In the genomic region with DNA sequence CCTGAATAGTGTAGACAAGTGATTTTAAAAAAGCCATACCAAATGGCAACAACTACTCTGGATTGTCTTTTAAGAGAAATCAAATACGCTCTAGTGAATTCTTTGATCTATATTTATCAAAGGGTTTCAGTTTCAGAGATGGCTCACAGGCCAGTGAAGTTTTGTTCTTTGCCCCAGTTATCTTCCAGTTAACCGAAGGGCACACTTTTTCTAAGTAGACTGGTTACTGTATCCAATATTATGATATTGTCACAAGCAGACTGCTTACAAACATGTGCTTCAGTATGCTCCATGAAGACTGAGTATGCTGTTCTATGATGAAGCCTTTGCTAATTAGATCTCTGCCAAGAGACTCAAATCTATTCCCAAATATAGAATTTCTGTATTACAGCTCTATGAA, we compare ENCODE assay signal across 10 cellular contexts.
DNase-seq lines count a peak whose midpoint lies in the region; ATAC-seq and TF ChIP-seq lines count a peak whose summit lies in the region.
"Had no signal": no experiment of that assay in that cellular context is flagged by ENCODE, and none has a peak within 500 bp of the region (broad histone marks: within the 10 kb centered on the region; RNA-seq: fewer than 3 reads in every experiment).

No MANE protein-coding gene starts in this region.

- no peak overlapping the region for H3K4me3 Mint-ChIP-seq in activated naive CD4-positive, alpha-beta T cell treated with anti-CD3 and anti-CD28 coated beads, Interleukin-2, amount 10 ng/mL, durations not matched to agents 7 days and 5 days
- H3K4me3 Mint-ChIP-seq: activated CD4-positive, alpha-beta T cell treated with anti-CD3 and anti-CD28 coated beads, Interleukin-2, amount 10 ng/mL, durations not matched to agents 7 days and 5 days had no signal

- H3K27ac ChIP-seq in KMS-11 (peak overlapping the region; percentile 82), rectal smooth muscle tissue (ENCODE audit: low read depth, low read length) (peak overlapping the region; percentile 55), left lung (no peak overlapping the region)

- no peaks in the 10 kb centered on the region for H3K36me3 ChIP-seq in KMS-11 (ENCODE audit: insufficient read depth)
- peaks cover 7% of the 10 kb centered on the region for H3K36me3 ChIP-seq in rectal smooth muscle tissue (ENCODE audit: control insufficient read depth, insufficient read depth, low read length)
- H3K36me3 ChIP-seq in left lung, result peaks cover 0 to 43% of the 10 kb centered on the region in 2 donors

- H3K9ac ChIP-seq in KMS-11 (peak overlapping the region; percentile 15; the same call in 1 of the 2 replicates), rectal smooth muscle tissue (ENCODE audit: low read length) (no peak overlapping the region)

- H3K4me1 Mint-ChIP-seq in activated naive CD4-positive, alpha-beta T cell treated with anti-CD3 and anti-CD28 coated beads, Interleukin-2, amount 10 ng/mL, durations not matched to agents 7 days and 5 days, result peaks cover 21% of the 10 kb centered on the region

- no peak for DNase-seq in activated naive CD4-positive, alpha-beta T cell treated with anti-CD3 and anti-CD28 coated beads, Interleukin-2, amount 10 ng/mL, durations not matched to agents 7 days and 5 days
- no peak for DNase-seq in activated naive CD4-positive, alpha-beta T cell treated with anti-CD3 and anti-CD28 coated beads, Interleukin-2, amount 50 U/mL, for 16 hours
- DNase-seq in AML-193 (lab: John Stamatoyannopoulos, UW), result no peak
- no peak for DNase-seq in left lung
- DNase-seq: activated CD4-positive, alpha-beta T cell treated with anti-CD3 and anti-CD28 coated beads, Interleukin-2, amount 10 ng/mL, durations not matched to agents 7 days and 5 days; posterior cingulate gyrus had no signal

- intact Hi-C loops in left lung (cut with DNase I), result no loop called here

- H3K27me3 ChIP-seq in KMS-11 (ENCODE audit: insufficient read depth, low read depth) (no peaks in the 10 kb centered on the region), rectal smooth muscle tissue (ENCODE audit: control insufficient read depth, insufficient read depth, low read length) (no peaks in the 10 kb centered on the region), left lung (no peaks in the 10 kb centered on the region)

- H3K9me3 ChIP-seq in left lung, result peaks cover 0 to 12% of the 10 kb centered on the region in 2 donors

- H3K36me3 Mint-ChIP-seq in activated naive CD4-positive, alpha-beta T cell treated with anti-CD3 and anti-CD28 coated beads, Interleukin-2, amount 10 ng/mL, durations not matched to agents 7 days and 5 days, result peaks cover 39% of the 10 kb centered on the region

- CTCF ChIA-PET in activated naive CD4-positive, alpha-beta T cell treated with anti-CD3 and anti-CD28 coated beads, Interleukin-2, amount 10 ng/mL, durations not matched to agents 7 days and 5 days (lab: Charles Lee), result no interaction called here

- no peaks in the 10 kb centered on the region for H4K20me1 ChIP-seq in KMS-11 (ENCODE audit: insufficient read depth)

- H2AFZ ChIP-seq in KMS-11 (ENCODE audit: low read depth), result no peak overlapping the region

- H3K27me3 Mint-ChIP-seq in activated naive CD4-positive, alpha-beta T cell treated with anti-CD3 and anti-CD28 coated beads, Interleukin-2, amount 10 ng/mL, durations not matched to agents 7 days and 5 days, result no peaks in the 10 kb centered on the region
- H3K27me3 Mint-ChIP-seq: activated CD4-positive, alpha-beta T cell treated with anti-CD3 and anti-CD28 coated beads, Interleukin-2, amount 10 ng/mL, durations not matched to agents 7 days and 5 days had no signal

- no peak for TF ChIP-seq CTCF in KMS-11 (conservative IDR thresholded peaks at IDR 0.05; ENCODE audit: low read depth, low read length)
- no peak for TF ChIP-seq CTCF in left lung (IDR thresholded peaks at IDR 0.05)

- no peak overlapping the region for H3K4me3 ChIP-seq in KMS-11 (IDR thresholded peaks at IDR 0.05; ENCODE audit: insufficient read depth, low read depth, low read length)
- H3K4me3 ChIP-seq in rectal smooth muscle tissue (ENCODE audit: low read length), result no peak overlapping the region
- no peak overlapping the region for H3K4me3 ChIP-seq in left lung

- peak overlapping the region; percentile 86 for H3K4me2 ChIP-seq in KMS-11

- H3K4me1 ChIP-seq in KMS-11 (ENCODE audit: low read depth, poor library complexity, severe bottlenecking) (peaks cover 30% of the 10 kb centered on the region), rectal smooth muscle tissue (ENCODE audit: control insufficient read depth, insufficient read depth, low read length) (no peaks in the 10 kb centered on the region), left lung (no peaks in the 10 kb centered on the region)

- peak; percentile 69 for ATAC-seq in HG02610 (IDR thresholded peaks at IDR 0.05; ENCODE audit: unreplicated experiment)
- ATAC-seq in GM18520 (IDR thresholded peaks at IDR 0.05; ENCODE audit: unreplicated experiment), result no peak
- ATAC-seq in left lung, result no peak

- H3K27ac Mint-ChIP-seq in activated naive CD4-positive, alpha-beta T cell treated with anti-CD3 and anti-CD28 coated beads, Interleukin-2, amount 10 ng/mL, durations not matched to agents 7 days and 5 days, result peak overlapping the region; percentile 37

- peaks cover 3% of the 10 kb centered on the region for H3K9me3 Mint-ChIP-seq in activated naive CD4-positive, alpha-beta T cell treated with anti-CD3 and anti-CD28 coated beads, Interleukin-2, amount 10 ng/mL, durations not matched to agents 7 days and 5 days

- H3K79me2 ChIP-seq in KMS-11 (ENCODE audit: insufficient read depth, low read depth), result no peaks in the 10 kb centered on the region

Comparison
In these comparisons a context has a peak if more than half of its experiments do, and no peak if none do; other contexts are left out.
1. H3K27ac ChIP-seq: peak in KMS-11 (single experiment) and rectal smooth muscle tissue (single experiment); none in left lung (0 of 2).